27 cellular contexts compared by ENCODE assay signal in the genomic region with DNA sequence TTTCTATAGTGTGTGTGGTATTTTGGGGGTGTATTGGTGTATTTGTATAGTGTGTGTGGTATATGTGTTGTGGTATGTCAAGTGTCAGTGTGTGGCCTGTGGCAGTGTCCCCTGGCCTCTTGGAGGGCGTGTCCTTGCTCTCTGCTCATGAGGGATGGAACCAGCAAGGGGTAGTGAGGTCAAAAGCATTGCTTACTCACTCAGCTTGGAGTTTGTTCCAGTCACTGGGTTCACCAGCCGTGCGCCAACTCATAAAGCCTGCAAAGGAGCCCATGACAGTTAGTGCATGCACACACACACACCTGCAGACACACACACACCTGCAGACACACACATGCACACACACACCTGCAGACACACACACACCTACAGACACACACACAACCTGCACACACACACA. TPM values are rescaled to one million over a fixed set of nuclear protein-coding genes. Genes with fewer than 3 reads are reported as not detected.
"Had no signal": no experiment of that assay in that cellular context is flagged by ENCODE, and none has a peak within 500 bp of the region (broad histone marks: within the 10 kb centered on the region; RNA-seq: fewer than 3 reads in every experiment).

No MANE protein-coding gene starts in this region.

- H3K4me1 Mint-ChIP-seq: immature natural killer cell had no signal

- H3K36me3 ChIP-seq: adrenal gland, ascending aorta, brain microvascular endothelial cell, colonic mucosa, tibial artery had no signal

- H3K9me3 ChIP-seq: adrenal gland, ascending aorta, colonic mucosa, tibial artery had no signal

- H3K36me3 Mint-ChIP-seq: activated naive CD8-positive, alpha-beta T cell; immature natural killer cell; memory B cell had no signal

- H3K4me3 Mint-ChIP-seq: activated naive CD8-positive, alpha-beta T cell; immature natural killer cell; memory B cell; nephron progenitor cell; stimulated activated naive CD8-positive, alpha-beta T cell treated with anti-CD3 and anti-CD28 coated beads, Interleukin-15, Interleukin-2, amounts not matched to agents 100 ng/mL and 50 ng/mL, for 24 hours had no signal

- ATAC-seq: activated CD4-positive, CD25-positive, alpha-beta regulatory T cell treated with anti-CD3 and anti-CD28 coated beads, Interleukin-2, amount 50 U/mL, for 24 hours; foreskin keratinocyte; right cardiac atrium had no signal

- DNase-seq: activated CD4-positive, alpha-beta T cell treated with anti-CD3 and anti-CD28 coated beads, Interleukin-2, amount 50 U/mL, for 4 hours; activated gamma-delta T cell treated with Interleukin-2 at 50 U/mL for 16 hours; activated T-cell treated with anti-CD3 and anti-CD28 coated beads for 4 hours; brain microvascular endothelial cell; colonic mucosa; foreskin keratinocyte; immature natural killer cell; kidney glomerular epithelial cell; nephron progenitor cell; right cardiac atrium; stimulated activated CD4-positive, alpha-beta T cell treated with anti-CD3 and anti-CD28 coated beads, Interleukin-12 subunit alpha, Interleukin-12 subunit beta, amount 100 ng/mL, for 4 hours; SW 1271; T-helper 2 cell; tibial artery had no signal

- H3K9me3 Mint-ChIP-seq: immature natural killer cell; memory B cell; nephron progenitor cell; stimulated activated naive CD8-positive, alpha-beta T cell treated with anti-CD3 and anti-CD28 coated beads, Interleukin-15, Interleukin-2, amounts not matched to agents 100 ng/mL and 50 ng/mL, for 24 hours had no signal

- H3K27ac Mint-ChIP-seq: activated naive CD8-positive, alpha-beta T cell; immature natural killer cell; memory B cell; nephron progenitor cell; stimulated activated naive CD8-positive, alpha-beta T cell treated with anti-CD3 and anti-CD28 coated beads, Interleukin-15, Interleukin-2, amounts not matched to agents 100 ng/mL and 50 ng/mL, for 24 hours had no signal

- H3K4me3 ChIP-seq: adrenal gland, ascending aorta, colonic mucosa, SK-N-MC, tibial artery had no signal

- H3K4me1 ChIP-seq: adrenal gland, ascending aorta, colonic mucosa, foreskin keratinocyte had no signal

- H3K27ac ChIP-seq: adrenal gland, ascending aorta, brain microvascular endothelial cell, colonic mucosa, foreskin keratinocyte, parathyroid adenoma, SK-N-MC, tibial artery had no signal

- H3K27me3 Mint-ChIP-seq: activated naive CD8-positive, alpha-beta T cell; stimulated activated naive CD8-positive, alpha-beta T cell treated with anti-CD3 and anti-CD28 coated beads, Interleukin-15, Interleukin-2, amounts not matched to agents 100 ng/mL and 50 ng/mL, for 24 hours had no signal

- H3K27me3 ChIP-seq: adrenal gland, ascending aorta, colonic mucosa, foreskin keratinocyte had no signal

RNA-seq across cellular contexts. Expression of gene TRPV6, which starts 4.3 kb away (rescaled TPM):
- total RNA-seq: ascending aorta, glomerular endothelial cell, pulmonary artery endothelial cell, right cardiac atrium had no signal
- polyA plus RNA-seq: immature natural killer cell, right cardiac atrium had no signal

RNA-seq across cellular contexts. Expression of gene TRPV5, which starts 43.7 kb away (rescaled TPM):
- total RNA-seq: adrenal gland, ascending aorta, colonic mucosa, epithelial cell of proximal tubule, foreskin keratinocyte, glomerular endothelial cell, lower leg skin, mononuclear cell, pulmonary artery endothelial cell, right cardiac atrium had no signal
- polyA plus RNA-seq: adrenal gland, foreskin keratinocyte, immature natural killer cell, right cardiac atrium had no signal

RNA-seq across cellular contexts. Expression of gene LLCFC1, which starts 49.5 kb away (rescaled TPM):
- total RNA-seq: adrenal gland, ascending aorta, colonic mucosa, epithelial cell of proximal tubule, foreskin keratinocyte, glomerular endothelial cell, lower leg skin, mononuclear cell, pulmonary artery endothelial cell, right cardiac atrium had no signal
- polyA plus RNA-seq: adrenal gland, foreskin keratinocyte, immature natural killer cell, right cardiac atrium had no signal
